Comparison of ENCODE assay signal across 3 cellular contexts in genomic region chr17:6472517-6472916, GRCh38.
TF ChIP-seq lines count a peak whose summit lies in the region.

No MANE protein-coding gene starts in this region.

TF ChIP-seq in SK-N-SH treated with all-trans-retinoic acid at 6 μM for 48 hours, 23 proteins besides CTCF, POLR2A, EP300 and RAD21 (continues in another document):
- TF ChIP-seq TSHZ2 (CRISPR knock-in tag; IDR thresholded peaks at IDR 0.05) (no peak), CSRNP3 (CRISPR knock-in tag; IDR thresholded peaks at IDR 0.05) (no peak), POU6F1 (CRISPR knock-in tag; IDR thresholded peaks at IDR 0.05; ENCODE audit: borderline replicate concordance, low read depth) (no peak), PPARA (CRISPR knock-in tag; IDR thresholded peaks at IDR 0.05; ENCODE audit: borderline replicate concordance) (no peak), ISL1 (CRISPR knock-in tag; IDR thresholded peaks at IDR 0.05) (no peak)

TF ChIP-seq in SK-N-SH, 30 proteins besides CTCF, POLR2A, EP300 and RAD21:
- no peak for TF ChIP-seq TEAD4 (IDR thresholded peaks at IDR 0.05; ENCODE audit: borderline replicate concordance, insufficient read depth)
- no peak for TF ChIP-seq RCOR1 (IDR thresholded peaks at IDR 0.05; ENCODE audit: low read length)
- no peak for TF ChIP-seq TCF12 (IDR thresholded peaks at IDR 0.05)
- TF ChIP-seq JUND (IDR thresholded peaks at IDR 0.05): no peak
- no peak for TF ChIP-seq RFX5 (IDR thresholded peaks at IDR 0.05; ENCODE audit: low read length)
- no peak for TF ChIP-seq MEF2A (IDR thresholded peaks at IDR 0.05; ENCODE audit: borderline replicate concordance, low read depth)
- TF ChIP-seq POLR2AphosphoS5 (IDR thresholded peaks at IDR 0.05; ENCODE audit: low read depth, low read length): no peak
- TF ChIP-seq RXRA (IDR thresholded peaks at IDR 0.05; ENCODE audit: borderline replicate concordance, low read depth): no peak
- TF ChIP-seq NFIC (IDR thresholded peaks at IDR 0.05; ENCODE audit: borderline replicate concordance): no peak
- TF ChIP-seq MXI1 (IDR thresholded peaks at IDR 0.05; ENCODE audit: low read depth, low read length): no peak

TF ChIP-seq in IMR-90, 13 proteins besides CTCF, POLR2A, EP300 and RAD21:
- TF ChIP-seq CHD1 (IDR thresholded peaks at IDR 0.05; ENCODE audit: low read depth, low read length) (no peak), NFE2L2 (IDR thresholded peaks at IDR 0.05; ENCODE audit: low read depth, low read length) (no peak), ELK1 (IDR thresholded peaks at IDR 0.05; ENCODE audit: borderline replicate concordance, low read depth, low read length) (no peak), MAFK (IDR thresholded peaks at IDR 0.05; ENCODE audit: low read depth, low read length) (no peak), RFX5 (IDR thresholded peaks at IDR 0.05; ENCODE audit: low read depth, low read length) (no peak), FOS (IDR thresholded peaks at IDR 0.05; ENCODE audit: low read depth, low read length) (no peak), BHLHE40 (IDR thresholded peaks at IDR 0.05; ENCODE audit: low read depth, low read length) (no peak), SMC3 (IDR thresholded peaks at IDR 0.05; ENCODE audit: low read depth, low read length) (no peak), CEBPB (IDR thresholded peaks at IDR 0.05; ENCODE audit: low read depth, low read length) (no peak), USF2 (IDR thresholded peaks at IDR 0.05; ENCODE audit: low read depth, low read length) (no peak), MAZ (IDR thresholded peaks at IDR 0.05; ENCODE audit: borderline replicate concordance, low read depth, low read length) (no peak), RCOR1 (IDR thresholded peaks at IDR 0.05; ENCODE audit: insufficient replicate concordance, low read length) (no peak), MXI1 (IDR thresholded peaks at IDR 0.05; ENCODE audit: borderline replicate concordance, low read depth, low read length) (no peak)
